ENCODE assay signal across 8 cellular contexts in the genomic region with DNA sequence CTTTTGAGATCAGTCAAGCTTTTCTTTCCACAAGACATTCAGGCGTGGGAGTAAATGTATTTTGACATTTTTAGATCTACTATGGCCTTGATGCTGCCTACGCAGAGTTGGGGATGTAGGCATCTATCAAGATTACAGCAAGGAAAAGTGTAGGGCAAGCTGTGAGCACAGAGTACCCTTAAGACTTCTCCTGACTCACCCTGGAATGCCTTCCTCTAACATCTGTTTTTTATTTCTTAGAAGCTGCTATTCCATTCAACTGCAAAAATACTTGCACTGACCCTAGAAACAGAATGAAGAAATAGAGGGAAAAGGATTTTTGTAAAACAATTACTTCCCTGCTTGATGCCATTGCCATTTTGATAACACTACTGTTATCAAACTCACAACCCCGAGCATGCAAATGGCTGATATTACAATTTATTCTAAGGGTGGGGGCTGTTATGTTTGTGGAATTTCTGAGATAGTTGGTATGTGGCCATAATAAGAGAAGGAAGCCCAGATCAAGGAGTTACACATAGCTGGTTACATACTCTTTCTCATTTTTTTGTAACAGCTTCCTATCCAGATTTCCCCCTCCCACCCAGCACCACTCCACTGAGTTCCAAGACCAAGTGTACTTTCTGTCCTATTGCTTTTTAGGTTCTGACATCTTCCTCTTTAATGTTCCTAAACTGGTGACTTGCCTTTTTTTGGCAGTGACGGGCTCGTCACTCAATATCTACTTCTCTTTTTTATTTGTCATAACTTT. TPM values are rescaled to one million over a fixed set of nuclear protein-coding genes. Genes with fewer than 3 reads are reported as not detected.
DNase-seq lines count a peak whose midpoint lies in the region; ATAC-seq, FAIRE-seq and TF ChIP-seq lines count a peak whose summit lies in the region.

No MANE protein-coding gene starts in this region.

- H2AFZ ChIP-seq in H1 (ENCODE audit: low read length): no peak overlapping the region

- FAIRE-seq in H1 (lab: Jason Lieb, UNC): peak; percentile 28

- peak; percentile 49 for DNase-seq in AG08396 (ENCODE audit: low spot score)
- peak; percentile 81 for DNase-seq in NCI-H226
- DNase-seq in H1 (ENCODE audit: low read depth in 1 of 2, low spot score in 2 of 2): no peak
- DNase-seq in T1000 (lab: John Stamatoyannopoulos, UW): no peak

- H3K4me1 Mint-ChIP-seq in nephron: peaks cover 13% of the 10 kb centered on the region

- H3K79me1 ChIP-seq in H1 (ENCODE audit: low read depth, low read length): no peaks in the 10 kb centered on the region

- no peak overlapping the region for H3K4me3 Mint-ChIP-seq in nephron

- no peak overlapping the region for H2AK5ac ChIP-seq in H1 (ENCODE audit: low read depth, low read length)

- TF ChIP-seq CTCF in H1 (IDR thresholded peaks at IDR 0.05; ENCODE audit: control extremely low read depth in 1 of 3, insufficient read depth in 1 of 3, low read depth in 1 of 3, low read length in 3 of 3) (no peak), nephron (IDR thresholded peaks at IDR 0.05; ENCODE audit: unreplicated experiment in 3 of 3) (no peak)

- H3K56ac ChIP-seq in H1 (replicated peaks; ENCODE audit: insufficient read length, low read depth, low read length): no peak overlapping the region

- no peak for TF ChIP-seq POLR2A in H1 (IDR thresholded peaks at IDR 0.05; ENCODE audit: control extremely low read depth in 1 of 2, low read depth in 2 of 2, low read length in 2 of 2)

- no peaks in the 10 kb centered on the region for H3K23me2 ChIP-seq in H1 (ENCODE audit: low read depth, low read length)

- H3K27me3 Mint-ChIP-seq in nephron (ENCODE audit: low read depth): no peaks in the 10 kb centered on the region

- H2BK12ac ChIP-seq in H1 (ENCODE audit: low read depth, low read length): no peak overlapping the region

- H3K4me2 ChIP-seq in H1 (ENCODE audit: insufficient read depth in 1 of 2, low read depth in 2 of 2, low read length in 2 of 2): peak overlapping the region; percentile 10 to 47; a peak in 2 of 4 replicates

- ATAC-seq in GM21619 (IDR thresholded peaks at IDR 0.05; ENCODE audit: unreplicated experiment) (no peak), GM18517 (IDR thresholded peaks at IDR 0.05; ENCODE audit: unreplicated experiment) (no peak), GM21529 (IDR thresholded peaks at IDR 0.05; ENCODE audit: unreplicated experiment) (no peak)

- CTCF ChIA-PET in H1 (lab: Charles Lee; ENCODE audit: partially characterized antibody): interaction anchor here (0.6 to 1.6 kb wide), 2 partner anchors 9 to 439 kb away, joined by 4 read pairs; no protein-coding TSS in a partner anchor

- H2BK15ac ChIP-seq in H1 (ENCODE audit: low read length): no peak overlapping the region

- no peaks in the 10 kb centered on the region for H3K36me3 ChIP-seq in H1 (ENCODE audit: control insufficient read depth in 2 of 4, insufficient read depth in 4 of 4, low read length in 3 of 4)

- H3K9me3 Mint-ChIP-seq in nephron: no peaks in the 10 kb centered on the region

- no peak overlapping the region for H4K8ac ChIP-seq in H1 (ENCODE audit: extremely low read depth, insufficient read depth, low read length)

- POLR2A ChIA-PET in H1 (lab: Charles Lee; ENCODE audit: partially characterized antibody): no interaction called here

- H3K4me1 ChIP-seq in H1 (replicated peaks in 1 of 4; ENCODE audit: control insufficient read depth in 3 of 4, insufficient read depth in 4 of 4, low read length in 3 of 4): peaks cover 0 to 12% (median 4%) of the 10 kb centered on the region in 4 experiments; a peak in 5 of 7 replicates

- H3K18ac ChIP-seq in H1 (ENCODE audit: extremely low read depth, low read length): no peak overlapping the region

- no peak overlapping the region for H4K91ac ChIP-seq in H1 (replicated peaks; ENCODE audit: insufficient read length, low read length)

- no peaks in the 10 kb centered on the region for H4K20me1 ChIP-seq in H1 (replicated peaks in 1 of 2; ENCODE audit: control insufficient read depth in 1 of 2, insufficient read depth in 2 of 2, low read length in 2 of 2)

- no peaks in the 10 kb centered on the region for H3K36me3 Mint-ChIP-seq in nephron (ENCODE audit: low read depth)

- H3K79me2 ChIP-seq in H1 (ENCODE audit: control insufficient read depth in 1 of 2, insufficient read depth in 2 of 2, low read length in 2 of 2): no peaks in the 10 kb centered on the region

- no peaks in the 10 kb centered on the region for H3K9me3 ChIP-seq in H1 (ENCODE audit: insufficient read depth in 2 of 2, low read depth in 1 of 2, low read length in 1 of 2)

- no peak overlapping the region for H3K23ac ChIP-seq in H1 (ENCODE audit: insufficient read length)

- H3K4me3 ChIP-seq in H1 (ENCODE audit: extremely low read depth in 1 of 4, insufficient read depth in 2 of 4, low read depth in 3 of 4, low read length in 4 of 4): peak overlapping the region in 1 of 4 experiments; percentile 23; a peak in 2 of 8 replicates

- H3K4ac ChIP-seq in H1 (replicated peaks; ENCODE audit: insufficient read length, low read depth, low read length): no peak overlapping the region

- no peak overlapping the region for H3K27ac ChIP-seq in H1 (ENCODE audit: low read depth, low read length)

- H2BK120ac ChIP-seq in H1 (replicated peaks; ENCODE audit: low read depth, low read length): no peak overlapping the region

- H3K27ac Mint-ChIP-seq in nephron: peak overlapping the region; percentile 57 to 88 (median 78)

- no peak for TF ChIP-seq EP300 in H1 (IDR thresholded peaks at IDR 0.05; ENCODE audit: borderline replicate concordance in 1 of 2, low read depth in 2 of 2, low read length in 2 of 2)

- H2BK20ac ChIP-seq in H1 (ENCODE audit: low read length): no peak overlapping the region

- 43% methylated on average over 5 of the region's 5 CpGs; no CpG with 5 or more reads in 1 of the 2 experiments for WGBS in H1 (ENCODE audit: extremely low coverage in 1 of 2, insufficient coverage in 1 of 2, insufficient read length in 1 of 2, insufficient replicate concordance in 2 of 2, low coverage in 1 of 2, low lambda C conversion rate in 2 of 2, missing lambda C conversion rate in 1 of 2), 2 experiments

- TF ChIP-seq RAD21 in H1 (IDR thresholded peaks at IDR 0.05 in 1 of 2, conservative IDR thresholded peaks at IDR 0.05 in 1 of 2; ENCODE audit: low read depth in 2 of 2, low read length in 2 of 2): no peak

- peaks cover 0 to 4% (median under 1%) of the 10 kb centered on the region in 4 experiments; a peak in 1 of 7 replicates for H3K27me3 ChIP-seq in H1 (replicated peaks in 1 of 4; ENCODE audit: control insufficient read depth in 3 of 4, extremely low read depth in 1 of 4, insufficient read depth in 3 of 4, low read length in 3 of 4)

- no peak overlapping the region for H3K14ac ChIP-seq in H1 (ENCODE audit: insufficient read length)

- no peak overlapping the region for H4K5ac ChIP-seq in H1 (ENCODE audit: insufficient read length, low read depth, low read length)

- no peak overlapping the region for H2BK5ac ChIP-seq in H1 (ENCODE audit: low read depth, low read length)

- no peak overlapping the region for H3K9ac ChIP-seq in H1 (replicated peaks in 1 of 4; ENCODE audit: extremely low read depth in 1 of 4, low read depth in 3 of 4, low read length in 3 of 4)

TF ChIP-seq in H1, 55 proteins besides CTCF, POLR2A, EP300 and RAD21:
- TF ChIP-seq POLR2AphosphoS5 (IDR thresholded peaks at IDR 0.05; ENCODE audit: low read depth, low read length) (no peak), CHD1 (IDR thresholded peaks at IDR 0.05; ENCODE audit: low read depth, low read length) (no peak)
TF ChIP-seq in H1: peak in this region for 0.

RNA-seq across cellular contexts. Expression of a gene that starts 5.9 kb away (rescaled TPM):
- total RNA-seq in H1 (2021; fragmentation: NEBNext Ultra II Directional; extraction: Animal tissue kit (Norgen Biotek cat#: 25700)): 46.0 and 48.9 TPM in 2 replicates
- 4.2 TPM in 2 replicates for polyA plus RNA-seq in H1 (2011; rRNA removed)
- 8.6 TPM for polyA plus RNA-seq in H1 (2011; cell fraction: cytosol; rRNA removed)
- 9.4 TPM for polyA plus RNA-seq in H1 (2011; cell fraction: nucleus; rRNA removed)
- polyA plus RNA-seq in H1 (2012, experiment 1 of 2): 13.6 to 33.5 TPM (median 17.2 TPM) in 4 replicates
- polyA plus RNA-seq in H1 (2012, experiment 2 of 2): 1.1 TPM
- polyA plus RNA-seq in H1 (2013, experiment 1 of 2): 36.9 TPM
- 32.5 TPM for polyA plus RNA-seq in H1 (2013, experiment 2 of 2)
- 18.3 and 24.9 TPM in 2 replicates for polyA minus RNA-seq in H1 (2011; rRNA and poly(A)+ RNA removed)
- polyA minus RNA-seq in H1 (2011; cell fraction: cytosol; rRNA and poly(A)+ RNA removed): 15.1 TPM
- polyA minus RNA-seq in H1 (2011; cell fraction: nucleus; rRNA and poly(A)+ RNA removed): 63.4 TPM

Comparison
In these comparisons a context has a peak if more than half of its experiments do, and no peak if none do; other contexts are left out.
1. DNase-seq: peak in AG08396 (single experiment) and NCI-H226 (single experiment); none in H1 (0 of 2) and T1000 (single experiment).